Comparison of ENCODE assay signal across 18 cellular contexts in genomic region chr1:172137703-172138102, GRCh38.
DNase-seq lines count a peak whose midpoint lies in the region; ATAC-seq and TF ChIP-seq lines count a peak whose summit lies in the region.
"Had no signal": no experiment of that assay in that cellular context is flagged by ENCODE, and none has a peak within 500 bp of the region (broad histone marks: within the 10 kb centered on the region; RNA-seq: fewer than 3 reads in every experiment).

No MANE protein-coding gene starts in this region.

- H3K9me3 ChIP-seq in thoracic aorta, result no peaks in the 10 kb centered on the region
- H3K9me3 ChIP-seq: Peyer's patch had no signal

- H3K4me3 Mint-ChIP-seq in activated T-cell treated with anti-CD3 and anti-CD28 coated beads, Interleukin-2, amount 50 U/mL, for 4 hours, result no peak overlapping the region
- H3K4me3 Mint-ChIP-seq: CD4-positive, CD25-positive, alpha-beta regulatory T cell had no signal

- no peaks in the 10 kb centered on the region for H3K36me3 ChIP-seq in thoracic aorta
- H3K36me3 ChIP-seq: Peyer's patch had no signal

- TF ChIP-seq CTCF in thoracic aorta (IDR thresholded peaks at IDR 0.05), result no peak

- peak; percentile 5 for DNase-seq in LHCN-M2 (ENCODE audit: low read depth)
- peak; percentile 53 for DNase-seq in cerebellar cortex (ENCODE audit: low spot score)
- peak; percentile 23 for DNase-seq in myocyte (ENCODE audit: low read depth)
- DNase-seq in thoracic aorta (ENCODE audit: low spot score), result no peak
- no peak for DNase-seq in substantia nigra (lab: John Stamatoyannopoulos, UW)
- no peak for DNase-seq in NCI-H2107 (lab: John Stamatoyannopoulos, UW)
- DNase-seq in activated T-cell treated with anti-CD3 and anti-CD28 coated beads, Interleukin-2, amount 50 U/mL, for 4 hours, result no peak
- DNase-seq in NCI-H1930 (lab: John Stamatoyannopoulos, UW), result no peak
- DNase-seq: ACHN; CD4-positive, CD25-positive, alpha-beta regulatory T cell; DMS79 treated with DMSO at 0.1 percent for 48 hours; NCI-H1092; NCI-H1694; NCI-H446 treated with DMSO at 0.1 percent for 48 hours; NCI-H82; Peyer's patch; SHP77 had no signal

- no peak for ATAC-seq in thoracic aorta (ENCODE audit: insufficient number of reproducible peaks, low FRiP score, low read depth)
- no peak for ATAC-seq in activated T-cell treated with anti-CD3 and anti-CD28 coated beads, Interleukin-2, amount 50 U/mL, for 4 hours
- ATAC-seq: K562 had no signal

- H3K4me1 ChIP-seq in thoracic aorta (ENCODE audit: control insufficient read depth in 1 of 2, low read depth in 2 of 2), result peaks cover 10 to 31% of the 10 kb centered on the region in 2 donors
- H3K4me1 ChIP-seq: Peyer's patch had no signal

- H3K4me1 Mint-ChIP-seq in activated T-cell treated with anti-CD3 and anti-CD28 coated beads, Interleukin-2, amount 50 U/mL, for 4 hours (ENCODE audit: low read depth), result peaks cover 15% of the 10 kb centered on the region

- no peaks in the 10 kb centered on the region for H3K36me3 Mint-ChIP-seq in activated T-cell treated with anti-CD3 and anti-CD28 coated beads, Interleukin-2, amount 50 U/mL, for 4 hours (ENCODE audit: insufficient read depth)
- H3K36me3 Mint-ChIP-seq: CD4-positive, CD25-positive, alpha-beta regulatory T cell had no signal

- H3K27me3 ChIP-seq in thoracic aorta (replicated peaks; ENCODE audit: insufficient read depth), result no peaks in the 10 kb centered on the region
- H3K27me3 ChIP-seq: Peyer's patch had no signal

- H3K9me3 Mint-ChIP-seq in activated T-cell treated with anti-CD3 and anti-CD28 coated beads, Interleukin-2, amount 50 U/mL, for 4 hours, result no peaks in the 10 kb centered on the region

- H3K27ac ChIP-seq in thoracic aorta (peak overlapping the region; percentile 89 to 93), substantia nigra (ENCODE audit: low read depth, low read length, poor library complexity, severe bottlenecking) (no peak overlapping the region)

- H3K4me3 ChIP-seq in thoracic aorta, result no peak overlapping the region
- H3K4me3 ChIP-seq: K562, Peyer's patch had no signal

- H3K27me3 Mint-ChIP-seq in activated T-cell treated with anti-CD3 and anti-CD28 coated beads, Interleukin-2, amount 50 U/mL, for 4 hours (ENCODE audit: low read depth), result no peaks in the 10 kb centered on the region
- H3K27me3 Mint-ChIP-seq: CD4-positive, CD25-positive, alpha-beta regulatory T cell had no signal

Comparison
In these comparisons a context has a peak if more than half of its experiments do, and no peak if none do; other contexts are left out.
1. DNase-seq: peak in LHCN-M2 (single experiment), cerebellar cortex (single experiment) and myocyte (single experiment); none in thoracic aorta (single experiment), substantia nigra (0 of 49), NCI-H2107 (single experiment), activated T-cell treated with anti-CD3 and anti-CD28 coated beads, Interleukin-2, amount 50 U/mL, for 4 hours (single experiment) and NCI-H1930 (0 of 2).